ENCODE assay signal across 19 cellular contexts in the genomic region with DNA sequence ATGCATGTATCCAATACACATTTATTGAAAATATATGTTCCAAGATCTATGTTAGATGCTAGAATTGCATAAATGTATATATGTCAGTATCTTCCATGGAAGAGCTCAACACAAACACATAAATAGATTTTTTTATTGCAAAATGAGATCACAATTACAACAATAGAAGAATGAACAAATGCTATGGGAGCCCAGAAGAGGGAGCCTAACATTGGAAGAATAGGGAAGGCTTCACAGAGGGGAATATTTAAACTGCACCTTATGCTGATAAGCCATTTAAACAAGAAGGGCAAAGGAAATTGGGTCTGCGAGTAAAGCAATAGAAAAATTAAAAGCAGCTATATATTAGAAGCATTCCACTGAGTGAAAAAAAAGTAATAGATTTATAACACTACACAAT.
A peak's percentile ranks its signal among the peaks of the same experiment; 100 is the strongest.
DNase-seq lines count a peak whose midpoint lies in the region; ATAC-seq, FAIRE-seq and TF ChIP-seq lines count a peak whose summit lies in the region.
"Had no signal": no experiment of that assay in that cellular context is flagged by ENCODE, and none has a peak within 500 bp of the region (broad histone marks: within the 10 kb centered on the region; RNA-seq: fewer than 3 reads in every experiment).

No MANE protein-coding gene starts in this region.

- peaks cover 0 to 4% (median 0%) of the 10 kb centered on the region in 9 donors for H3K4me1 ChIP-seq in heart right ventricle
- no peaks in the 10 kb centered on the region for H3K4me1 ChIP-seq in heart left ventricle
- H3K4me1 ChIP-seq in HepG2 (ENCODE audit: insufficient read depth, low read length) = no peaks in the 10 kb centered on the region
- H3K4me1 ChIP-seq: body of pancreas, gastrocnemius medialis, prostate gland, SJSA1 had no signal

- no peak for FAIRE-seq in HepG2 (lab: Jason Lieb, UNC)

- H3K27me3 ChIP-seq in heart right ventricle = no peaks in the 10 kb centered on the region
- no peaks in the 10 kb centered on the region for H3K27me3 ChIP-seq in heart left ventricle
- H3K27me3 ChIP-seq in HepG2 (ENCODE audit: control insufficient read depth in 1 of 2, insufficient read depth in 2 of 2, low read length in 2 of 2) = no peaks in the 10 kb centered on the region
- H3K27me3 ChIP-seq: body of pancreas, gastrocnemius medialis, SJSA1 had no signal

- H3K4me3 ChIP-seq in heart right ventricle (no peak overlapping the region), heart left ventricle (no peak overlapping the region), foreskin fibroblast (ENCODE audit: low read depth in 1 of 2, low read length in 2 of 2) (no peak overlapping the region), HepG2 (replicated peaks in 1 of 3; ENCODE audit: insufficient read depth in 1 of 3, low read depth in 2 of 3, low read length in 3 of 3) (no peak overlapping the region)
- H3K4me3 ChIP-seq: body of pancreas, gastrocnemius medialis, prostate gland, SJSA1 had no signal

- H4K20me1 ChIP-seq in HepG2 (ENCODE audit: insufficient read depth, low read length) = no peaks in the 10 kb centered on the region

- no peaks in the 10 kb centered on the region for H3K79me2 ChIP-seq in HepG2 (ENCODE audit: insufficient read depth, low read length)

- intact Hi-C loops in heart right ventricle (cut with DNase I) (no loop called here), heart left ventricle (cut with DNase I) (no loop called here), HepG2 (cut with micrococcal nuclease; ENCODE audit: unreplicated experiment) (no loop called here)

- CTCF ChIA-PET in HepG2 (lab: Yijun Ruan, JAX; ENCODE audit: low intra/inter-chr PET ratio, low total read pairs) = no interaction called here

- TF ChIP-seq POLR2A in heart left ventricle (IDR thresholded peaks at IDR 0.05) = no peak
- TF ChIP-seq POLR2A in HepG2 (IDR thresholded peaks at IDR 0.05; ENCODE audit: insufficient read depth in 1 of 2, low read depth in 2 of 2, low read length in 2 of 2) = no peak

- H3K4me2 ChIP-seq in HepG2 (ENCODE audit: low read depth, low read length) = no peak overlapping the region

- no TSS peak for BruUV-seq in HepG2 (replicated peaks; lab: Mats Ljungman, UMichigan)

- TF ChIP-seq RAD21 in HepG2 (CRISPR knock-in tag; IDR thresholded peaks at IDR 0.05) = no peak

- H3K9me3 ChIP-seq in heart right ventricle (no peaks in the 10 kb centered on the region), heart left ventricle (no peaks in the 10 kb centered on the region), HepG2 (ENCODE audit: low read length) (no peaks in the 10 kb centered on the region)
- H3K9me3 ChIP-seq: body of pancreas, gastrocnemius medialis, prostate gland, SJSA1 had no signal

- WGBS in heart right ventricle, 2 donors = 40 to 47% methylated on average over 1 of the region's 1 CpG
- WGBS in heart left ventricle, 4 donors = 29 to 43% (median 38%) methylated on average over 1 of the region's 1 CpG
- 2% methylated on average over 1 of the region's 1 CpG for WGBS in HepG2 (ENCODE audit: low lambda C conversion rate)

- H3K27ac ChIP-seq in heart right ventricle (no peak overlapping the region), heart left ventricle (no peak overlapping the region), VCaP (no peak overlapping the region), HepG2 (ENCODE audit: extremely low read length, insufficient read depth, low read length) (no peak overlapping the region)
- H3K27ac ChIP-seq: body of pancreas, gastrocnemius medialis, prostate gland, SJSA1 had no signal

- TF ChIP-seq CTCF in heart right ventricle (IDR thresholded peaks at IDR 0.05) (peak in 5 of 9 donors; percentile 15 to 42 (median 20)), heart left ventricle (IDR thresholded peaks at IDR 0.05) (peak in 5 of 12 donors; percentile 9 to 34 (median 14)), VCaP (conservative IDR thresholded peaks at IDR 0.05) (peak; percentile 31; the same call in 1 of the 2 replicates), foreskin fibroblast (IDR thresholded peaks at IDR 0.05; ENCODE audit: low read depth, low read length) (peak; percentile 23), HepG2 (CRISPR knock-in tag; IDR thresholded peaks at IDR 0.05) (no peak)

- TF ChIP-seq EP300 in HepG2 (IDR thresholded peaks at IDR 0.05; ENCODE audit: low read depth in 2 of 2, low read length in 2 of 2) = no peak
- TF ChIP-seq EP300 in HepG2 (CRISPR knock-in tag; IDR thresholded peaks at IDR 0.05; ENCODE audit: borderline replicate concordance) = no peak

- POLR2A ChIA-PET in HepG2 (lab: Yijun Ruan, JAX) = no interaction called here

- H3K9ac ChIP-seq in HepG2 (ENCODE audit: insufficient read depth, low read depth, low read length) = no peak overlapping the region

- H2AFZ ChIP-seq in HepG2 (ENCODE audit: low read length) = no peak overlapping the region

- DNase-seq in heart right ventricle (no peak), heart left ventricle (no peak), foreskin fibroblast (peak in 1 of 2 donors; percentile 36), HepG2 (ENCODE audit: low spot score) (no peak)
- DNase-seq: activated CD4-positive, alpha-beta T cell treated with anti-CD3 and anti-CD28 coated beads, Interleukin-2, amount 10 ng/mL, durations not matched to agents 24 days and 14 days; activated naive CD4-positive, alpha-beta T cell treated with anti-CD3 and anti-CD28 coated beads for 36 hours; activated T-cell treated with anti-CD3 and anti-CD28 coated beads for 4 hours; body of pancreas; gastrocnemius medialis; naive thymus-derived CD4-positive, alpha-beta T cell; NCI-H1105; NCI-H345; stimulated activated naive CD8-positive, alpha-beta T cell treated with anti-CD3 and anti-CD28 coated beads, Interleukin-15, Interleukin-2, amounts not matched to agents 100 U/mL and 50 U/mL, for 24 hours had no signal

- H3K36me3 ChIP-seq in heart right ventricle = no peaks in the 10 kb centered on the region
- no peaks in the 10 kb centered on the region for H3K36me3 ChIP-seq in heart left ventricle
- no peaks in the 10 kb centered on the region for H3K36me3 ChIP-seq in HepG2 (replicated peaks in 1 of 2; ENCODE audit: control insufficient read depth in 1 of 2, insufficient read depth in 2 of 2, low read length in 2 of 2)
- H3K36me3 ChIP-seq: gastrocnemius medialis, prostate gland, SJSA1 had no signal

- ATAC-seq in heart right ventricle = no peak
- no peak for ATAC-seq in heart left ventricle
- ATAC-seq in HepG2 = no peak
- no peak for ATAC-seq in GM21723 (IDR thresholded peaks at IDR 0.05; ENCODE audit: unreplicated experiment)
- ATAC-seq in HG03196 (IDR thresholded peaks at IDR 0.05; ENCODE audit: unreplicated experiment) = no peak
- no peak for ATAC-seq in GM21390 (IDR thresholded peaks at IDR 0.05; ENCODE audit: unreplicated experiment)
- ATAC-seq: body of pancreas; gastrocnemius medialis; naive thymus-derived CD4-positive, alpha-beta T cell; stimulated activated naive CD8-positive, alpha-beta T cell treated with anti-CD3 and anti-CD28 coated beads, Interleukin-15, Interleukin-2, amounts not matched to agents 100 U/mL and 50 U/mL, for 24 hours had no signal

- in situ Hi-C loops in HepG2 (cut with HindIII; ENCODE audit: extremely low pct_ligation_motif_present, low pct_unique_long_range_greater_than_20kb) = no loop called here

TF ChIP-seq in HepG2, 621 proteins besides CTCF, POLR2A, EP300 and RAD21:
- TF ChIP-seq SP1 (IDR thresholded peaks at IDR 0.05) (no peak), SP1 (CRISPR knock-in tag; IDR thresholded peaks at IDR 0.05) (no peak), SMAD9 (CRISPR knock-in tag; IDR thresholded peaks at IDR 0.05) (no peak), ZBTB21 (CRISPR knock-in tag; IDR thresholded peaks at IDR 0.05) (no peak), GATA4 (IDR thresholded peaks at IDR 0.05; ENCODE audit: borderline replicate concordance, low read depth) (no peak), ZNF296 (CRISPR knock-in tag; conservative IDR thresholded peaks at IDR 0.05) (no peak), PCBP1 (IDR thresholded peaks at IDR 0.05; ENCODE audit: borderline replicate concordance, low read depth, low read length) (no peak), RARG (CRISPR knock-in tag; IDR thresholded peaks at IDR 0.05; ENCODE audit: low read depth) (no peak), ZNF256 (CRISPR knock-in tag; conservative IDR thresholded peaks at IDR 0.05) (no peak)
- TF ChIP-seq, protein P1, sequence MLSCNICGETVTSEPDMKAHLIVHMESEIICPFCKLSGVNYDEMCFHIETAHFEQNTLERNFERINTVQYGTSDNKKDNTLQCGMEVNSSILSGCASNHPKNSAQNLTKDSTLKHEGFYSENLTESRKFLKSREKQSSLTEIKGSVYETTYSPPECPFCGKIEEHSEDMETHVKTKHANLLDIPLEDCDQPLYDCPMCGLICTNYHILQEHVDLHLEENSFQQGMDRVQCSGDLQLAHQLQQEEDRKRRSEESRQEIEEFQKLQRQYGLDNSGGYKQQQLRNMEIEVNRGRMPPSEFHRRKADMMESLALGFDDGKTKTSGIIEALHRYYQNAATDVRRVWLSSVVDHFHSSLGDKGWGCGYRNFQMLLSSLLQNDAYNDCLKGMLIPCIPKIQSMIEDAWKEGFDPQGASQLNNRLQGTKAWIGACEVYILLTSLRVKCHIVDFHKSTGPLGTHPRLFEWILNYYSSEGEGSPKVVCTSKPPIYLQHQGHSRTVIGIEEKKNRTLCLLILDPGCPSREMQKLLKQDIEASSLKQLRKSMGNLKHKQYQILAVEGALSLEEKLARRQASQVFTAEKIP (CRISPR knock-in tag; IDR thresholded peaks at IDR 0.05; ENCODE audit: borderline replicate concordance) = no peak
